In the genomic region with DNA sequence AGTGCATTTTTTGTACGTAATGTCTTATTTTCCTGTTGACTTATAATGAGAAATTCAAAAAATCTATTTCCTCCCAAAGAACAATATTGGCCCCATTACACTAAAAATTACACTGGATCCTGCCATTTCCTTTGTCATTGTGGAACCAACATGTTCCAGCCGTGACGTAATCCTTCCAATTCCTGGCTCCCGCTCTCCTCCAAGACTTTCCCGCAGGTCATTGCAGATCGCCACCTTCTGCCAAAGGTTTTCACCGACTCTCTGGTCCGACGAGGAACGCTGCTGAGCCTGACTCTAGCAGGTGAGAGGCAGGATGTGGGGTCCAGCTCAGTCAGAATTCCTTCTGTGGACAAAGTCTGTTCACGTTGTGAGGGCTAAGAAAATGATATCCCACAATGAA, we compare ENCODE assay signal across 23 cellular contexts.
"Had no signal": no experiment of that assay in that cellular context is flagged by ENCODE, and none has a peak within 500 bp of the region (broad histone marks: within the 10 kb centered on the region; RNA-seq: fewer than 3 reads in every experiment).

No MANE protein-coding gene starts in this region.

- ATAC-seq: activated CD4-positive, alpha-beta T cell treated with anti-CD3 and anti-CD28 coated beads for 36 hours; activated T-helper 17 cell treated with anti-CD3 and anti-CD28 coated beads, Interleukin-2, amount 50 U/mL, for 72 hours; stimulated activated naive CD8-positive, alpha-beta T cell treated with anti-CD3 and anti-CD28 coated beads, Interleukin-15, Interleukin-2, amounts not matched to agents 100 U/mL and 50 U/mL, for 24 hours; upper lobe of right lung had no signal

- H3K4me1 ChIP-seq: colonic mucosa, upper lobe of right lung had no signal

- FAIRE-seq: astrocyte, endometrium had no signal

- H3K36me3 ChIP-seq: colonic mucosa, thyroid gland, upper lobe of right lung had no signal

- H3K9me3 ChIP-seq: colonic mucosa, thyroid gland, upper lobe of right lung had no signal

- H3K27me3 ChIP-seq: colonic mucosa, thyroid gland, upper lobe of right lung had no signal

- H3K27ac ChIP-seq: colonic mucosa, thyroid gland, upper lobe of right lung had no signal

- H3K4me3 ChIP-seq: colonic mucosa, thyroid gland, upper lobe of right lung had no signal

- DNase-seq: activated B cell treated with CpG ODN at 0.5 μM for 24 hours; activated CD4-positive, alpha-beta T cell treated with anti-CD3 and anti-CD28 coated beads for 36 hours; activated CD4-positive, alpha-beta T cell treated with anti-CD3 and anti-CD28 coated beads, Interleukin-2, amount 50 U/mL, for 4 hours; activated CD8-positive, alpha-beta memory T cell treated with anti-CD3 and anti-CD28 coated beads, Interleukin-2, amount 50 U/mL, for 4 hours; activated naive CD4-positive, alpha-beta T cell treated with Interleukin-2 at 50 U/mL for 16 hours; activated naive CD8-positive, alpha-beta T cell treated with anti-CD3 and anti-CD28 coated beads for 36 hours; activated T-cell treated with anti-CD3 and anti-CD28 coated beads, Interleukin-2, amount 50 U/mL, for 24 hours; colonic mucosa; foreskin fibroblast; glutamatergic neuron; hypothalamus; naive B cell; occipital lobe; stimulated activated CD4-positive, alpha-beta T cell treated with anti-CD3 and anti-CD28 coated beads, Interleukin-12 subunit alpha, Interleukin-12 subunit beta, amount 100 ng/mL, for 4 hours; stimulated activated CD4-positive, alpha-beta T cell treated with anti-CD3 and anti-CD28 coated beads, Interleukin-4, amount 100 ng/mL, for 4 hours; stimulated activated naive CD8-positive, alpha-beta T cell treated with anti-CD3 and anti-CD28 coated beads, Interleukin-15, Interleukin-2, amounts not matched to agents 100 U/mL and 50 U/mL, for 24 hours; substantia nigra; T1000; thyroid gland; upper lobe of right lung had no signal
